In genomic region chr1:68178821-68179490, GRCh38 we compare ENCODE assay signal across 11 cellular contexts. TPM values are rescaled to one million over a fixed set of nuclear protein-coding genes. Genes with fewer than 3 reads are reported as not detected.
DNase-seq lines count a peak whose midpoint lies in the region; ATAC-seq, FAIRE-seq and TF ChIP-seq lines count a peak whose summit lies in the region.
"Had no signal": no experiment of that assay in that cellular context is flagged by ENCODE, and none has a peak within 500 bp of the region (broad histone marks: within the 10 kb centered on the region; RNA-seq: fewer than 3 reads in every experiment).

No MANE protein-coding gene starts in this region.

- no peaks in the 10 kb centered on the region for H3K27me3 Mint-ChIP-seq in activated T-helper 1 cell treated with anti-CD3 and anti-CD28 coated beads, Interleukin-12 subunit alpha, Interleukin-12 subunit beta, Interleukin-2, Interleukin-4 antibody, amounts not matched to agents 30 ng/mL and 10 ng/mL and 1 ng/mL, durations not matched to agents 14 hours and 24 hours and 36 hours (ENCODE audit: insufficient read depth)

- H3K36me3 Mint-ChIP-seq in activated T-helper 1 cell treated with anti-CD3 and anti-CD28 coated beads, Interleukin-12 subunit alpha, Interleukin-12 subunit beta, Interleukin-2, Interleukin-4 antibody, amounts not matched to agents 30 ng/mL and 10 ng/mL and 1 ng/mL, durations not matched to agents 14 hours and 24 hours and 36 hours (ENCODE audit: low read depth): no peaks in the 10 kb centered on the region

- no peaks in the 10 kb centered on the region for H4K20me1 ChIP-seq in hepatocyte (ENCODE audit: insufficient read depth, poor library complexity, severe bottlenecking)

- peaks cover 9% of the 10 kb centered on the region for H3K4me1 Mint-ChIP-seq in activated T-helper 1 cell treated with anti-CD3 and anti-CD28 coated beads, Interleukin-12 subunit alpha, Interleukin-12 subunit beta, Interleukin-2, Interleukin-4 antibody, amounts not matched to agents 30 ng/mL and 10 ng/mL and 1 ng/mL, durations not matched to agents 14 hours and 24 hours and 36 hours (ENCODE audit: low read depth)

- no peaks in the 10 kb centered on the region for H3K9me2 ChIP-seq in hepatocyte (replicated peaks; ENCODE audit: insufficient read depth)

- TF ChIP-seq CTCF in hepatocyte (IDR thresholded peaks at IDR 0.05; ENCODE audit: poor library complexity): no peak

- H3K4me3 ChIP-seq in skeletal muscle satellite cell (ENCODE audit: low read length) (no peak overlapping the region), hepatocyte (no peak overlapping the region)

- DNase-seq in GM19239 (ENCODE audit: insufficient read length, low spot score) (no peak), hepatocyte (ENCODE audit: low spot score) (no peak), NK-92 (lab: John Stamatoyannopoulos, UW; ENCODE audit: unreplicated experiment) (no peak)
- DNase-seq in activated T-helper 1 cell treated with anti-CD3 and anti-CD28 coated beads, Interleukin-12 subunit alpha, Interleukin-12 subunit beta, Interleukin-2, Interleukin-4 antibody, amounts not matched to agents 30 ng/mL and 10 ng/mL and 1 ng/mL, durations not matched to agents 14 hours and 24 hours and 36 hours (ENCODE audit: low spot score): no peak
- DNase-seq in effector CD8-positive, alpha-beta T cell (lab: John Stamatoyannopoulos, UW): no peak
- DNase-seq: GDM1, NCI-H69 had no signal

- H3K9me3 Mint-ChIP-seq in activated T-helper 1 cell treated with anti-CD3 and anti-CD28 coated beads, Interleukin-12 subunit alpha, Interleukin-12 subunit beta, Interleukin-2, Interleukin-4 antibody, amounts not matched to agents 30 ng/mL and 10 ng/mL and 1 ng/mL, durations not matched to agents 14 hours and 24 hours and 36 hours: no peaks in the 10 kb centered on the region
- H3K9me3 Mint-ChIP-seq: stimulated activated naive CD8-positive, alpha-beta T cell treated with anti-CD3 and anti-CD28 coated beads, Interleukin-15, Interleukin-2, amounts not matched to agents 100 ng/mL and 50 ng/mL, for 24 hours had no signal

- H3K4me2 ChIP-seq in skeletal muscle satellite cell (ENCODE audit: low read length) (peak overlapping the region; percentile 46), hepatocyte (no peak overlapping the region)

- no peak overlapping the region for H3K27ac ChIP-seq in hepatocyte

- WGBS in hepatocyte (ENCODE audit: low lambda C conversion rate, missing lambda C conversion rate): 71% methylated on average over 4 of the region's 4 CpGs

- no peak overlapping the region for H3K4me3 Mint-ChIP-seq in activated T-helper 1 cell treated with anti-CD3 and anti-CD28 coated beads, Interleukin-12 subunit alpha, Interleukin-12 subunit beta, Interleukin-2, Interleukin-4 antibody, amounts not matched to agents 30 ng/mL and 10 ng/mL and 1 ng/mL, durations not matched to agents 14 hours and 24 hours and 36 hours
- H3K4me3 Mint-ChIP-seq: stimulated activated naive CD8-positive, alpha-beta T cell treated with anti-CD3 and anti-CD28 coated beads, Interleukin-15, Interleukin-2, amounts not matched to agents 100 ng/mL and 50 ng/mL, for 24 hours had no signal

- H3K4me1 ChIP-seq in skeletal muscle satellite cell (ENCODE audit: control insufficient read depth, insufficient read depth, low read length): peaks cover 51% of the 10 kb centered on the region
- peaks cover 9% of the 10 kb centered on the region for H3K4me1 ChIP-seq in hepatocyte (ENCODE audit: insufficient read depth)

- H3K27me3 ChIP-seq in skeletal muscle satellite cell (ENCODE audit: control insufficient read depth, insufficient read depth, low read length) (no peaks in the 10 kb centered on the region), hepatocyte (no peaks in the 10 kb centered on the region)

- peaks cover 7% of the 10 kb centered on the region for H3K79me2 ChIP-seq in hepatocyte

- peak overlapping the region; percentile 18 for H3K27ac Mint-ChIP-seq in activated T-helper 1 cell treated with anti-CD3 and anti-CD28 coated beads, Interleukin-12 subunit alpha, Interleukin-12 subunit beta, Interleukin-2, Interleukin-4 antibody, amounts not matched to agents 30 ng/mL and 10 ng/mL and 1 ng/mL, durations not matched to agents 14 hours and 24 hours and 36 hours
- H3K27ac Mint-ChIP-seq: stimulated activated naive CD8-positive, alpha-beta T cell treated with anti-CD3 and anti-CD28 coated beads, Interleukin-15, Interleukin-2, amounts not matched to agents 100 ng/mL and 50 ng/mL, for 24 hours had no signal

- H3K9me3 ChIP-seq in skeletal muscle satellite cell (replicated peaks; ENCODE audit: low read length) (no peaks in the 10 kb centered on the region), hepatocyte (ENCODE audit: low read depth) (no peaks in the 10 kb centered on the region)

- FAIRE-seq in GM19239 (lab: Jason Lieb, UNC): peak; percentile 54

- intact Hi-C loops in activated T-helper 1 cell treated with anti-CD3 and anti-CD28 coated beads, Interleukin-12 subunit alpha, Interleukin-12 subunit beta, Interleukin-2, Interleukin-4 antibody, amounts not matched to agents 30 ng/mL and 10 ng/mL and 1 ng/mL, durations not matched to agents 14 hours and 24 hours and 36 hours (cut with micrococcal nuclease): no loop called here

- peak overlapping the region; percentile 6 for H3K9ac ChIP-seq in skeletal muscle satellite cell (ENCODE audit: low read depth, low read length)

- peaks cover 3% of the 10 kb centered on the region for H3K36me3 ChIP-seq in skeletal muscle satellite cell (ENCODE audit: insufficient read depth, low read length)
- H3K36me3 ChIP-seq in hepatocyte (replicated peaks; ENCODE audit: insufficient read depth, low read depth): no peaks in the 10 kb centered on the region

- no peak overlapping the region for H2AFZ ChIP-seq in hepatocyte

- peak; percentile 46 for ATAC-seq in HG02870 (IDR thresholded peaks at IDR 0.05; ENCODE audit: unreplicated experiment)
- ATAC-seq in HG03342 (IDR thresholded peaks at IDR 0.05; ENCODE audit: unreplicated experiment): no peak

RNA-seq across cellular contexts. Expression of gene WLS, which starts 53.4 kb away (rescaled TPM):
- total RNA-seq in activated T-helper 1 cell treated with anti-CD3 and anti-CD28 coated beads, Interleukin-12 subunit alpha, Interleukin-12 subunit beta, Interleukin-2, Interleukin-4 antibody, amounts not matched to agents 30 ng/mL and 10 ng/mL and 1 ng/mL, durations not matched to agents 14 hours and 24 hours and 36 hours: 0.70 TPM in 1 of 2 replicates, not detected in the other
- total RNA-seq in skeletal muscle satellite cell (2012; rRNA removed): 66.4 and 80.2 TPM in 2 replicates
- 102 and 115 TPM in 2 replicates for total RNA-seq in hepatocyte
- 66.3 and 79.9 TPM in 2 replicates for polyA plus RNA-seq in hepatocyte

Comparison
In these comparisons a context has a peak if more than half of its experiments do, and no peak if none do; other contexts are left out.
1. RNA of gene WLS, which starts 53.4 kb away (total RNA-seq): 102 to 115 TPM in hepatocyte; 0.70 TPM in activated T-helper 1 cell treated with anti-CD3 and anti-CD28 coated beads, Interleukin-12 subunit alpha, Interleukin-12 subunit beta, Interleukin-2, Interleukin-4 antibody, amounts not matched to agents 30 ng/mL and 10 ng/mL and 1 ng/mL, durations not matched to agents 14 hours and 24 hours and 36 hours; every median in the first group is over 10 times any median in the second.